8 cellular contexts compared by ENCODE assay signal in the genomic region with DNA sequence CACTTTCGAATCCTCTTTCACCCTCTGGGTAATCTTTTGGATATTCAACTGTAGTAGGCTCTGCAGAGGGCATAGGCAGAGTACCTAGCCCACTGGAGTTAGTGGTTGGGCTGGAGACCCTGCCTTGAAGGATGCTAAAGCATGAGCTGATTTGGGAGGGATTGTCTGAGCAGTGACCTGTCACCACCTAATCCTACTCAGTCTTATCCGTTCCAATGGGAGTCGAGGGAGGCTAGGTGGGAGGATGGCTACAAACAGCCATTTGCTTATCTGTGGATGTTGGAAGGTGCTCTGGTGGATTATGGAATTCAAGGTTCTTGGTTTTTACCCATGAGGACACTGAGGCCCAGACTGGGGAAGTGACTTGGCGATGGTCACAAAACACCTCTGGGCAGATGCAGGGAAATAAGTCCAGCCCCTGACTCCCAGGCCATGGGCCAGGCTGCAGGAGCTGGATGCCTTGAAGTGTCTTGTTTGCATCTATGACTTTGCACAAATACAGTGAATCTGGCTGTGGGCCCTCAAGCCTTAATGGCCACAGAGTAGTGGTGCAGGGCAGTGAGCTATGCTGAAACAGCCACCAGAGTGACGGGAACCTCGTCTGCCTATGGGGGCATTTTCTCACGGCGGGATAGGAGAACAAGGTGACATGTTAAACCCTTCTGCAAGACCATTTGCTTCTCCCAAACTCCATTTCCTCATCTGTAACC. TPM values are rescaled to one million over a fixed set of nuclear protein-coding genes. Genes with fewer than 3 reads are reported as not detected.
A peak's percentile ranks its signal among the peaks of the same experiment; 100 is the strongest.
DNase-seq lines count a peak whose midpoint lies in the region; ATAC-seq and TF ChIP-seq lines count a peak whose summit lies in the region.

No MANE protein-coding gene starts in this region.

- H3K36me3 Mint-ChIP-seq in GM23338 (ENCODE audit: low read depth) (peaks cover 28% of the 10 kb centered on the region), T-helper 17 cell (ENCODE audit: low read depth) (peaks cover 2% of the 10 kb centered on the region)

- H3F3A ChIP-seq in GM23338 (replicated peaks; ENCODE audit: low read depth) = peaks cover 36% of the 10 kb centered on the region

- no peaks in the 10 kb centered on the region for H3K9me2 ChIP-seq in GM23338 (ENCODE audit: insufficient read depth)

- H3K4me1 Mint-ChIP-seq in GM23338 (peaks cover 19% of the 10 kb centered on the region), T-helper 17 cell (peaks cover 41% of the 10 kb centered on the region)

- no peak overlapping the region for H3K27ac Mint-ChIP-seq in GM23338
- peak overlapping the region; percentile 69 for H3K27ac Mint-ChIP-seq in T-helper 17 cell

- peaks cover 19% of the 10 kb centered on the region; the same call in 1 of the 2 replicates for H3K4me1 ChIP-seq in GM23338 (ENCODE audit: insufficient read depth)
- H3K4me1 ChIP-seq in skeletal muscle satellite cell (ENCODE audit: control insufficient read depth, insufficient read depth, low read length) = peaks cover 38% of the 10 kb centered on the region

- H3K9ac ChIP-seq in skeletal muscle satellite cell (ENCODE audit: low read depth, low read length) = peak overlapping the region; percentile 80

- peaks cover 25% of the 10 kb centered on the region for H4K20me1 ChIP-seq in GM23338 (replicated peaks; ENCODE audit: insufficient read depth)

- H3K4me2 ChIP-seq in GM23338 (peak overlapping the region; percentile 94), skeletal muscle satellite cell (ENCODE audit: low read length) (peak overlapping the region; percentile 90)

- no peak overlapping the region for H2AFZ ChIP-seq in GM23338

- H3K27me3 Mint-ChIP-seq in GM23338 (ENCODE audit: insufficient read depth, low read depth, poor library complexity) = peaks cover 45% of the 10 kb centered on the region
- H3K27me3 Mint-ChIP-seq in T-helper 17 cell = no peaks in the 10 kb centered on the region

- DNase-seq in GM23338 (ENCODE audit: low spot score) (peak; percentile 12), T-helper 17 cell (no peak), fibroblast of mammary gland (ENCODE audit: low read depth) (no peak), DMS79 treated with DMSO at 0.1 percent for 48 hours (lab: John Stamatoyannopoulos, UW) (no peak), glomerular visceral epithelial cell (ENCODE audit: extremely low spot score) (no peak)
- DNase-seq in activated effector memory CD4-positive, alpha-beta T cell treated with anti-CD3 and anti-CD28 coated beads, Interleukin-2, amount 50 U/mL, for 16 hours = no peak

- H3K4me3 ChIP-seq in GM23338 = peak overlapping the region; percentile 65
- peak overlapping the region; percentile 59 for H3K4me3 ChIP-seq in fibroblast of mammary gland (ENCODE audit: control insufficient read depth, low read depth, low read length)
- H3K4me3 ChIP-seq in skeletal muscle satellite cell (ENCODE audit: low read length) = peak overlapping the region; percentile 72

- ATAC-seq in GM23338 (no peak), T-helper 17 cell (no peak), HG02870 (IDR thresholded peaks at IDR 0.05; ENCODE audit: unreplicated experiment) (no peak)

- no peak for TF ChIP-seq CTCF in GM23338 (conservative IDR thresholded peaks at IDR 0.05; ENCODE audit: low read depth in 2 of 2)
- TF ChIP-seq CTCF in fibroblast of mammary gland (conservative IDR thresholded peaks at IDR 0.05; ENCODE audit: control insufficient read depth, insufficient read depth, low read depth, low read length) = no peak

- H3K79me2 ChIP-seq in GM23338 (replicated peaks; ENCODE audit: insufficient read depth) = peaks cover 42% of the 10 kb centered on the region

- H3K36me3 ChIP-seq in GM23338 (ENCODE audit: insufficient read depth) (peaks cover 9% of the 10 kb centered on the region), skeletal muscle satellite cell (ENCODE audit: insufficient read depth, low read length) (peaks cover 29% of the 10 kb centered on the region)

- no peak overlapping the region for H3K27ac ChIP-seq in GM23338 (ENCODE audit: low read depth)

- H3K9me3 Mint-ChIP-seq in GM23338 = peaks cover 3% of the 10 kb centered on the region; the same call in 1 of the 3 replicates

- H3K4me3 Mint-ChIP-seq in GM23338 (peak overlapping the region; percentile 70), T-helper 17 cell (peak overlapping the region; percentile 88)

- H3K9me3 ChIP-seq in T-helper 17 cell (ENCODE audit: control insufficient read depth, low read length, poor library complexity, severe bottlenecking) (no peaks in the 10 kb centered on the region), skeletal muscle satellite cell (replicated peaks; ENCODE audit: low read length) (no peaks in the 10 kb centered on the region)

- peaks cover 20% of the 10 kb centered on the region for H3K27me3 ChIP-seq in GM23338 (ENCODE audit: insufficient read depth)
- no peaks in the 10 kb centered on the region for H3K27me3 ChIP-seq in skeletal muscle satellite cell (ENCODE audit: control insufficient read depth, insufficient read depth, low read length)

TF ChIP-seq in GM23338, 12 proteins besides CTCF, POLR2A, EP300 and RAD21 (continues in another document):
- TF ChIP-seq EZH2 (IDR thresholded peaks at IDR 0.05; ENCODE audit: low read depth, unreplicated experiment) (no peak), STAT1 (IDR thresholded peaks at IDR 0.05; ENCODE audit: unreplicated experiment) (no peak), JUNB (IDR thresholded peaks at IDR 0.05; ENCODE audit: unreplicated experiment) (no peak)
- TF ChIP-seq, protein P1, sequence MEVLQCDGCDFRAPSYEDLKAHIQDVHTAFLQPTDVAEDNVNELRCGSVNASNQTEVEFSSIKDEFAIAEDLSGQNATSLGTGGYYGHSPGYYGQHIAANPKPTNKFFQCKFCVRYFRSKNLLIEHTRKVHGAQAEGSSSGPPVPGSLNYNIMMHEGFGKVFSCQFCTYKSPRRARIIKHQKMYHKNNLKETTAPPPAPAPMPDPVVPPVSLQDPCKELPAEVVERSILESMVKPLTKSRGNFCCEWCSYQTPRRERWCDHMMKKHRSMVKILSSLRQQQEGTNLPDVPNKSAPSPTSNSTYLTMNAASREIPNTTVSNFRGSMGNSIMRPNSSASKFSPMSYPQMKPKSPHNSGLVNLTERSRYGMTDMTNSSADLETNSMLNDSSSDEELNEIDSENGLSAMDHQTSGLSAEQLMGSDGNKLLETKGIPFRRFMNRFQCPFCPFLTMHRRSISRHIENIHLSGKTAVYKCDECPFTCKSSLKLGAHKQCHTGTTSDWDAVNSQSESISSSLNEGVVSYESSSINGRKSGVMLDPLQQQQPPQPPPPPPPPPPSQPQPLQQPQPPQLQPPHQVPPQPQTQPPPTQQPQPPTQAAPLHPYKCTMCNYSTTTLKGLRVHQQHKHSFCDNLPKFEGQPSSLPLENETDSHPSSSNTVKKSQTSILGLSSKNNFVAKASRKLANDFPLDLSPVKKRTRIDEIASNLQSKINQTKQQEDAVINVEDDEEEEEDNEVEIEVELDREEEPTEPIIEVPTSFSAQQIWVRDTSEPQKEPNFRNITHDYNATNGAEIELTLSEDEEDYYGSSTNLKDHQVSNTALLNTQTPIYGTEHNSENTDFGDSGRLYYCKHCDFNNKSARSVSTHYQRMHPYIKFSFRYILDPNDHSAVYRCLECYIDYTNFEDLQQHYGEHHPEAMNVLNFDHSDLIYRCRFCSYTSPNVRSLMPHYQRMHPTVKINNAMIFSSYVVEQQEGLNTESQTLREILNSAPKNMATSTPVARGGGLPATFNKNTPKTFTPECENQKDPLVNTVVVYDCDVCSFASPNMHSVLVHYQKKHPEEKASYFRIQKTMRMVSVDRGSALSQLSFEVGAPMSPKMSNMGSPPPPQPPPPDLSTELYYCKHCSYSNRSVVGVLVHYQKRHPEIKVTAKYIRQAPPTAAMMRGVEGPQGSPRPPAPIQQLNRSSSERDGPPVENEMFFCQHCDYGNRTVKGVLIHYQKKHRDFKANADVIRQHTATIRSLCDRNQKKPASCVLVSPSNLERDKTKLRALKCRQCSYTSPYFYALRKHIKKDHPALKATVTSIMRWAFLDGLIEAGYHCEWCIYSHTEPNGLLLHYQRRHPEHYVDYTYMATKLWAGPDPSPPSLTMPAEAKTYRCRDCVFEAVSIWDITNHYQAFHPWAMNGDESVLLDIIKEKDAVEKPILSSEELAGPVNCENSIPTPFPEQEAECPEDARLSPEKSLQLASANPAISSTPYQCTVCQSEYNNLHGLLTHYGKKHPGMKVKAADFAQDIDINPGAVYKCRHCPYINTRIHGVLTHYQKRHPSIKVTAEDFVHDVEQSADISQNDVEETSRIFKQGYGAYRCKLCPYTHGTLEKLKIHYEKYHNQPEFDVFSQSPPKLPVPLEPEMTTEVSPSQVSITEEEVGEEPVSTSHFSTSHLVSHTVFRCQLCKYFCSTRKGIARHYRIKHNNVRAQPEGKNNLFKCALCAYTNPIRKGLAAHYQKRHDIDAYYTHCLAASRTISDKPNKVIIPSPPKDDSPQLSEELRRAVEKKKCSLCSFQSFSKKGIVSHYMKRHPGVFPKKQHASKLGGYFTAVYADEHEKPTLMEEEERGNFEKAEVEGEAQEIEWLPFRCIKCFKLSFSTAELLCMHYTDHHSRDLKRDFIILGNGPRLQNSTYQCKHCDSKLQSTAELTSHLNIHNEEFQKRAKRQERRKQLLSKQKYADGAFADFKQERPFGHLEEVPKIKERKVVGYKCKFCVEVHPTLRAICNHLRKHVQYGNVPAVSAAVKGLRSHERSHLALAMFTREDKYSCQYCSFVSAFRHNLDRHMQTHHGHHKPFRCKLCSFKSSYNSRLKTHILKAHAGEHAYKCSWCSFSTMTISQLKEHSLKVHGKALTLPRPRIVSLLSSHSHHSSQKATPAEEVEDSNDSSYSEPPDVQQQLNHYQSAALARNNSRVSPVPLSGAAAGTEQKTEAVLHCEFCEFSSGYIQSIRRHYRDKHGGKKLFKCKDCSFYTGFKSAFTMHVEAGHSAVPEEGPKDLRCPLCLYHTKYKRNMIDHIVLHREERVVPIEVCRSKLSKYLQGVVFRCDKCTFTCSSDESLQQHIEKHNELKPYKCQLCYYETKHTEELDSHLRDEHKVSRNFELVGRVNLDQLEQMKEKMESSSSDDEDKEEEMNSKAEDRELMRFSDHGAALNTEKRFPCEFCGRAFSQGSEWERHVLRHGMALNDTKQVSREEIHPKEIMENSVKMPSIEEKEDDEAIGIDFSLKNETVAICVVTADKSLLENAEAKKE (CRISPR knock-in tag; IDR thresholded peaks at IDR 0.05) = no peak

RNA-seq across cellular contexts. Expression of a gene that starts 3.7 kb away (rescaled TPM):
- total RNA-seq in GM23338 (2014; rRNA removed; shearing (Covaris generic)) = 29.0 and 29.3 TPM in 2 replicates
- 12.9 and 19.0 TPM in 2 replicates for polyA plus RNA-seq in GM23338 (2016; fragmentation: Nextera tagmentation; extraction: Ambion mirVana)
- total RNA-seq in T-helper 17 cell = 10 to 100 TPM; 32.3 to 34.9 TPM
- 38.0 and 45.4 TPM in 2 replicates for total RNA-seq in skeletal muscle satellite cell (2012; rRNA removed)

RNA-seq across cellular contexts. Expression of a gene that starts 23.0 kb away (rescaled TPM):
- 49.1 and 49.5 TPM in 2 replicates for total RNA-seq in GM23338 (2014; rRNA removed; shearing (Covaris generic))
- polyA plus RNA-seq in GM23338 (2016; fragmentation: Nextera tagmentation; extraction: Ambion mirVana) = 25.3 and 34.9 TPM in 2 replicates
- 10 to 100 TPM; 29.5 to 33.6 TPM for total RNA-seq in T-helper 17 cell
- total RNA-seq in skeletal muscle satellite cell (2012; rRNA removed) = 23.8 and 28.4 TPM in 2 replicates

RNA-seq across cellular contexts. Expression of a gene that starts 48.8 kb away (rescaled TPM):
- total RNA-seq in GM23338 (2014; rRNA removed; shearing (Covaris generic)) = 0.58 and 1.4 TPM in 2 replicates
- 1.8 and 2.0 TPM in 2 replicates for polyA plus RNA-seq in GM23338 (2016; fragmentation: Nextera tagmentation; extraction: Ambion mirVana)
- 10 to 100 TPM in 1 of 2 donors, 1 to 10 TPM in 1; 9.6 to 11.8 TPM for total RNA-seq in T-helper 17 cell
- total RNA-seq in skeletal muscle satellite cell (2012; rRNA removed) = 1.3 and 2.3 TPM in 2 replicates
